ENCODE assay signal across 1 cellular context in the genomic region with DNA sequence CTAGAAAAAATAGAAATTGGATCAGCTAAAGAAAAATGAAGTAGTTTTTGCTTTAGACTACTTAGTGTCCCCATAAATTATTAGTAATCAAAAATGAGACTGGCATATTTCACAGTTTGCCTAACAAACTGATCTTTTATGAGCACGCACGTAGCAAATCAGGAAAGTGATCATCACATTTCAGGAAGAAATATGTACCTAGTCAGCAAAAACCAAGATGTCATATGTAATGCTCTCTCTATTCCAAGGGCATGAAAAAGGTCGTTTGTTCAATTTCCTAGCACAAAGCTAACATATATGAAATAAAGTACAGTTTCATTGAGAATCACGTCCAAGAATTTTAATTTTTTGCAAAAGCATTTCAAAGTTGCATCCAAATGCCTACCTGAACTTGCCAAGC.
TF ChIP-seq lines count a peak whose summit lies in the region.

No MANE protein-coding gene starts in this region.

TF ChIP-seq in K562, 482 proteins besides CTCF, POLR2A, EP300 and RAD21 (continued from another document):
- no peak for TF ChIP-seq ZNF699 (CRISPR knock-in tag; IDR thresholded peaks at IDR 0.05; ENCODE audit: insufficient replicate concordance)
- TF ChIP-seq MAFG (tag; conservative IDR thresholded peaks at IDR 0.05), result peak; percentile 50
- TF ChIP-seq GTF2A2 (tag; IDR thresholded peaks at IDR 0.05), result no peak
- TF ChIP-seq LARP7 (IDR thresholded peaks at IDR 0.05), result no peak
- TF ChIP-seq EWSR1 (IDR thresholded peaks at IDR 0.05; ENCODE audit: borderline replicate concordance, low read depth, partially characterized antibody), result no peak
- TF ChIP-seq, protein P1, sequence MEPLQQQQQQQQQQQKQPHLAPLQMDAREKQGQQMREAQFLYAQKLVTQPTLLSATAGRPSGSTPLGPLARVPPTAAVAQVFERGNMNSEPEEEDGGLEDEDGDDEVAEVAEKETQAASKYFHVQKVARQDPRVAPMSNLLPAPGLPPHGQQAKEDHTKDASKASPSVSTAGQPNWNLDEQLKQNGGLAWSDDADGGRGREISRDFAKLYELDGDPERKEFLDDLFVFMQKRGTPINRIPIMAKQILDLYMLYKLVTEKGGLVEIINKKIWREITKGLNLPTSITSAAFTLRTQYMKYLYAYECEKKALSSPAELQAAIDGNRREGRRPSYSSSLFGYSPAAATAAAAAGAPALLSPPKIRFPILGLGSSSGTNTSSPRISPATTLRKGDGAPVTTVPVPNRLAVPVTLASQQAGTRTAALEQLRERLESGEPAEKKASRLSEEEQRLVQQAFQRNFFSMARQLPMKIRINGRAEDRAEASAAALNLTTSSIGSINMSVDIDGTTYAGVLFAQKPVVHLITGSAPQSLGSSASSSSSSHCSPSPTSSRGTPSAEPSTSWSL (CRISPR knock-in tag; IDR thresholded peaks at IDR 0.05; ENCODE audit: borderline replicate concordance), result no peak
